In genomic region chr7:41245916-41246315, GRCh38 we compare ENCODE assay signal across 19 cellular contexts.
DNase-seq lines count a peak whose midpoint lies in the region; ATAC-seq, FAIRE-seq and TF ChIP-seq lines count a peak whose summit lies in the region.
"Had no signal": no experiment of that assay in that cellular context is flagged by ENCODE, and none has a peak within 500 bp of the region (broad histone marks: within the 10 kb centered on the region; RNA-seq: fewer than 3 reads in every experiment).

No MANE protein-coding gene starts in this region.

- no peak overlapping the region for H3K9ac ChIP-seq in HepG2 (ENCODE audit: insufficient read depth, low read depth, low read length)
- H3K9ac ChIP-seq in PC-3 (ENCODE audit: low read length): peak overlapping the region; percentile 84
- H3K9ac ChIP-seq in smooth muscle cell (ENCODE audit: low read depth): no peak overlapping the region
- H3K9ac ChIP-seq: GM23248 had no signal

- H3K4me3 ChIP-seq in HepG2 (replicated peaks in 1 of 3; ENCODE audit: insufficient read depth in 1 of 3, low read depth in 2 of 3, low read length in 3 of 3) (no peak overlapping the region), right lobe of liver (no peak overlapping the region), PC-3 (ENCODE audit: low read length) (no peak overlapping the region), smooth muscle cell (no peak overlapping the region)
- H3K4me3 ChIP-seq: GM23248 had no signal

- H3K79me2 ChIP-seq in HepG2 (ENCODE audit: insufficient read depth, low read length): no peaks in the 10 kb centered on the region
- H3K79me2 ChIP-seq in PC-3 (ENCODE audit: low read length): no peaks in the 10 kb centered on the region
- H3K79me2 ChIP-seq in smooth muscle cell (ENCODE audit: low read depth): no peaks in the 10 kb centered on the region

- CTCF ChIA-PET in HepG2 (lab: Yijun Ruan, JAX; ENCODE audit: low intra/inter-chr PET ratio, low total read pairs) (no interaction called here), PC-3 (lab: Charles Lee) (no interaction called here)
- CTCF ChIA-PET in activated CD4-positive, alpha-beta T cell treated with anti-CD3 and anti-CD28 coated beads for 36 hours (lab: Charles Lee): no interaction called here

- no peak for TF ChIP-seq POLR2A in HepG2 (IDR thresholded peaks at IDR 0.05; ENCODE audit: insufficient read depth in 1 of 2, low read depth in 2 of 2, low read length in 2 of 2)
- TF ChIP-seq POLR2A in right lobe of liver (IDR thresholded peaks at IDR 0.05): no peak

- H2AFZ ChIP-seq in HepG2 (ENCODE audit: low read length) (no peak overlapping the region), PC-3 (ENCODE audit: low read length) (no peak overlapping the region), smooth muscle cell (ENCODE audit: low read depth) (no peak overlapping the region)
- H2AFZ ChIP-seq: GM23248 had no signal

- no peak for ATAC-seq in HepG2
- ATAC-seq in right lobe of liver: no peak
- ATAC-seq in PC-3: no peak
- ATAC-seq in activated CD4-positive, alpha-beta T cell treated with anti-CD3 and anti-CD28 coated beads for 36 hours: no peak
- ATAC-seq in HG03378 (IDR thresholded peaks at IDR 0.05; ENCODE audit: unreplicated experiment): no peak
- ATAC-seq: HCT116 had no signal

- H3K4me3 Mint-ChIP-seq in activated CD4-positive, alpha-beta T cell treated with anti-CD3 and anti-CD28 coated beads for 36 hours: no peak overlapping the region
- H3K4me3 Mint-ChIP-seq: CD4-positive, alpha-beta memory T cell; H9 had no signal

- H3K4me1 Mint-ChIP-seq in activated CD4-positive, alpha-beta T cell treated with anti-CD3 and anti-CD28 coated beads for 36 hours: no peaks in the 10 kb centered on the region
- H3K4me1 Mint-ChIP-seq: CD4-positive, alpha-beta memory T cell had no signal

- no peak for TF ChIP-seq RAD21 in HepG2 (CRISPR knock-in tag; IDR thresholded peaks at IDR 0.05)

- H3K27me3 Mint-ChIP-seq in activated CD4-positive, alpha-beta T cell treated with anti-CD3 and anti-CD28 coated beads for 36 hours: no peaks in the 10 kb centered on the region
- H3K27me3 Mint-ChIP-seq: CD4-positive, alpha-beta memory T cell had no signal

- no peak overlapping the region for H3K4me2 ChIP-seq in HepG2 (ENCODE audit: low read depth, low read length)
- peak overlapping the region; percentile 50; the same call in 1 of the 2 replicates for H3K4me2 ChIP-seq in PC-3 (ENCODE audit: low read length)
- H3K4me2 ChIP-seq in smooth muscle cell: no peak overlapping the region

- no peaks in the 10 kb centered on the region for H3K36me3 ChIP-seq in HepG2 (replicated peaks in 1 of 2; ENCODE audit: control insufficient read depth in 1 of 2, insufficient read depth in 2 of 2, low read length in 2 of 2)
- H3K36me3 ChIP-seq in right lobe of liver: no peaks in the 10 kb centered on the region
- peaks cover 2% of the 10 kb centered on the region; the same call in 1 of the 2 replicates for H3K36me3 ChIP-seq in PC-3 (ENCODE audit: low read depth, low read length)
- H3K36me3 ChIP-seq in smooth muscle cell (ENCODE audit: low read depth): no peaks in the 10 kb centered on the region

- POLR2A ChIA-PET in HepG2 (lab: Yijun Ruan, JAX): no interaction called here
- POLR2A ChIA-PET in PC-3 (lab: Charles Lee; ENCODE audit: unreplicated experiment): no interaction called here
- POLR2A ChIA-PET in activated CD4-positive, alpha-beta T cell treated with anti-CD3 and anti-CD28 coated beads for 36 hours (lab: Charles Lee): no interaction called here

- H4K20me1 ChIP-seq in HepG2 (ENCODE audit: insufficient read depth, low read length): no peaks in the 10 kb centered on the region
- H4K20me1 ChIP-seq in PC-3 (ENCODE audit: low read length): no peaks in the 10 kb centered on the region
- H4K20me1 ChIP-seq in smooth muscle cell (ENCODE audit: low read depth): no peaks in the 10 kb centered on the region

- no peaks in the 10 kb centered on the region for H3K36me3 Mint-ChIP-seq in activated CD4-positive, alpha-beta T cell treated with anti-CD3 and anti-CD28 coated beads for 36 hours (ENCODE audit: low read depth)
- H3K36me3 Mint-ChIP-seq: CD4-positive, alpha-beta memory T cell had no signal

- no TSS peak for BruUV-seq in HepG2 (replicated peaks; lab: Mats Ljungman, UMichigan)
- BruUV-seq in PC-3 (replicated peaks; lab: Mats Ljungman, UMichigan): no TSS peak

- H3K9me3 Mint-ChIP-seq in activated CD4-positive, alpha-beta T cell treated with anti-CD3 and anti-CD28 coated beads for 36 hours (ENCODE audit: low read depth): peaks cover 5% of the 10 kb centered on the region

- DNase-seq in HepG2 (ENCODE audit: low spot score) (no peak), right lobe of liver (no peak), PC-3 (peak; percentile 29), smooth muscle cell (lab: John Stamatoyannopoulos, UW; ENCODE audit: unreplicated experiment) (no peak)
- no peak for DNase-seq in activated CD4-positive, alpha-beta T cell treated with anti-CD3 and anti-CD28 coated beads for 36 hours
- no peak for DNase-seq in activated CD8-positive, alpha-beta memory T cell treated with anti-CD3 and anti-CD28 coated beads for 24 hours
- DNase-seq: 8988T; C1 segment of cervical spinal cord; CD4-positive, alpha-beta memory T cell; COR-L47; DMS153; DND-41; GM23248; H9 had no signal

- H3K27me3 ChIP-seq in HepG2 (ENCODE audit: control insufficient read depth in 1 of 2, insufficient read depth in 2 of 2, low read length in 2 of 2) (no peaks in the 10 kb centered on the region), right lobe of liver (no peaks in the 10 kb centered on the region), PC-3 (ENCODE audit: low read length) (no peaks in the 10 kb centered on the region), smooth muscle cell (ENCODE audit: low read depth) (no peaks in the 10 kb centered on the region)

- no peak for TF ChIP-seq EP300 in HepG2 (IDR thresholded peaks at IDR 0.05; ENCODE audit: low read depth in 2 of 2, low read length in 2 of 2)
- no peak for TF ChIP-seq EP300 in HepG2 (CRISPR knock-in tag; IDR thresholded peaks at IDR 0.05; ENCODE audit: borderline replicate concordance)

- WGBS in HepG2 (ENCODE audit: low lambda C conversion rate): 0% methylated on average over 1 of the region's 1 CpG
- WGBS in right lobe of liver (ENCODE audit: insufficient coverage, low coverage, low lambda C conversion rate, missing lambda C conversion rate): 92% methylated on average over 1 of the region's 1 CpG
- 89% methylated on average over 1 of the region's 1 CpG for WGBS in smooth muscle cell (ENCODE audit: low lambda C conversion rate)

- intact Hi-C loops in HepG2 (cut with micrococcal nuclease; ENCODE audit: unreplicated experiment) (no loop called here), right lobe of liver (cut with DNase I) (no loop called here), PC-3 (cut with micrococcal nuclease) (no loop called here)
- intact Hi-C loops in activated CD4-positive, alpha-beta T cell treated with anti-CD3 and anti-CD28 coated beads for 36 hours (cut with DNase I, micrococcal nuclease): no loop called here

- no peak overlapping the region for H3K27ac Mint-ChIP-seq in activated CD4-positive, alpha-beta T cell treated with anti-CD3 and anti-CD28 coated beads for 36 hours
- H3K27ac Mint-ChIP-seq: CD4-positive, alpha-beta memory T cell; H9 had no signal

- H3K9me3 ChIP-seq in HepG2 (ENCODE audit: low read length): no peaks in the 10 kb centered on the region
- no peaks in the 10 kb centered on the region for H3K9me3 ChIP-seq in right lobe of liver
- H3K9me3 ChIP-seq in PC-3 (ENCODE audit: low read length): no peaks in the 10 kb centered on the region
- no peaks in the 10 kb centered on the region for H3K9me3 ChIP-seq in smooth muscle cell (replicated peaks; ENCODE audit: low read depth)

- no peak for FAIRE-seq in HepG2 (lab: Jason Lieb, UNC)
- FAIRE-seq: G401.6, GM12892 had no signal

- H3F3A ChIP-seq in PC-3 (ENCODE audit: low read length, unreplicated experiment) (peaks cover 4% of the 10 kb centered on the region), smooth muscle cell (ENCODE audit: low read depth) (no peaks in the 10 kb centered on the region)

- no peaks in the 10 kb centered on the region for H3K9me2 ChIP-seq in PC-3 (replicated peaks; ENCODE audit: low read length)

- H3K4me1 ChIP-seq in HepG2 (ENCODE audit: insufficient read depth, low read length) (no peaks in the 10 kb centered on the region), right lobe of liver (no peaks in the 10 kb centered on the region), PC-3 (ENCODE audit: insufficient read depth, low read length) (peaks cover 38% of the 10 kb centered on the region), smooth muscle cell (ENCODE audit: low read depth) (no peaks in the 10 kb centered on the region)

- in situ Hi-C loops in HepG2 (cut with HindIII; ENCODE audit: extremely low pct_ligation_motif_present, low pct_unique_long_range_greater_than_20kb): no loop called here

- H3K27ac ChIP-seq in HepG2 (ENCODE audit: extremely low read length, insufficient read depth, low read length): no peak overlapping the region
- no peak overlapping the region for H3K27ac ChIP-seq in right lobe of liver
- peak overlapping the region; percentile 97 for H3K27ac ChIP-seq in PC-3 (ENCODE audit: low read length)
- peak overlapping the region; percentile 78; the same call in 1 of the 2 replicates for H3K27ac ChIP-seq in VCaP
- H3K27ac ChIP-seq in smooth muscle cell (ENCODE audit: low read depth): peak overlapping the region; percentile 0
- H3K27ac ChIP-seq: GM23248 had no signal

- TF ChIP-seq CTCF in HepG2 (CRISPR knock-in tag; IDR thresholded peaks at IDR 0.05) (no peak), right lobe of liver (IDR thresholded peaks at IDR 0.05) (no peak), PC-3 (conservative IDR thresholded peaks at IDR 0.05; ENCODE audit: low read depth, low read length) (no peak), VCaP (conservative IDR thresholded peaks at IDR 0.05) (no peak), smooth muscle cell (IDR thresholded peaks at IDR 0.05; ENCODE audit: borderline replicate concordance, insufficient read depth, poor library complexity, severe bottlenecking) (no peak)

Comparison
In these comparisons a context has a peak if more than half of its experiments do, and no peak if none do; other contexts are left out.
1. H3K27ac ChIP-seq: peak in PC-3 (single experiment), VCaP (single experiment) and smooth muscle cell (single experiment); none in HepG2 (single experiment) and right lobe of liver (0 of 3).